In genomic region chr14:77212933-77213656, GRCh38 we compare ENCODE assay signal across 9 cellular contexts. TPM values are rescaled to one million over a fixed set of nuclear protein-coding genes. Genes with fewer than 3 reads are reported as not detected.
DNase-seq lines count a peak whose midpoint lies in the region; ATAC-seq and TF ChIP-seq lines count a peak whose summit lies in the region.
"Had no signal": no experiment of that assay in that cellular context is flagged by ENCODE, and none has a peak within 500 bp of the region (broad histone marks: within the 10 kb centered on the region; RNA-seq: fewer than 3 reads in every experiment).

No MANE protein-coding gene starts in this region.

- H3K27me3 Mint-ChIP-seq in HFFc6 (ENCODE audit: insufficient read depth) = peaks cover 37% of the 10 kb centered on the region
- peaks cover 15% of the 10 kb centered on the region for H3K27me3 Mint-ChIP-seq in activated CD8-positive, alpha-beta T cell treated with anti-CD3 and anti-CD28 coated beads for 36 hours

- ATAC-seq in activated CD8-positive, alpha-beta T cell treated with anti-CD3 and anti-CD28 coated beads for 36 hours = peak; percentile 91

- CTCF ChIA-PET in activated CD8-positive, alpha-beta T cell treated with anti-CD3 and anti-CD28 coated beads for 36 hours (lab: Charles Lee) = interaction anchor here (0.8 to 4.7 kb wide), 15 partner anchors 9 to 103 kb away, joined by 3 to 45 read pairs (median 4); no protein-coding TSS in a partner anchor

- intact Hi-C loops in activated CD8-positive, alpha-beta T cell treated with anti-CD3 and anti-CD28 coated beads for 36 hours (cut with micrococcal nuclease) = loop anchor here (10.0 kb wide), 1 partner anchor 58 kb away; no protein-coding TSS in a partner anchor
- intact Hi-C loops in head of caudate nucleus (cut with DNase I) = loop anchor here (10.0 kb wide), 1 partner anchor 58 kb away; no protein-coding TSS in a partner anchor

- H3K4me1 Mint-ChIP-seq in HFFc6 (ENCODE audit: low read depth) = no peaks in the 10 kb centered on the region
- no peaks in the 10 kb centered on the region for H3K4me1 Mint-ChIP-seq in activated CD8-positive, alpha-beta T cell treated with anti-CD3 and anti-CD28 coated beads for 36 hours (ENCODE audit: low read depth)

- no peak overlapping the region for H3K27ac Mint-ChIP-seq in HFFc6
- H3K27ac Mint-ChIP-seq in activated CD8-positive, alpha-beta T cell treated with anti-CD3 and anti-CD28 coated beads for 36 hours = no peak overlapping the region

- POLR2A ChIA-PET in activated CD8-positive, alpha-beta T cell treated with anti-CD3 and anti-CD28 coated beads for 36 hours (lab: Charles Lee) = interaction anchor here (0.7 to 1.4 kb wide), 4 partner anchors 19 to 642 kb away, joined by 3 read pairs; no protein-coding TSS in a partner anchor

- H3K36me3 Mint-ChIP-seq in HFFc6 (ENCODE audit: low read depth) = no peaks in the 10 kb centered on the region
- no peaks in the 10 kb centered on the region for H3K36me3 Mint-ChIP-seq in activated CD8-positive, alpha-beta T cell treated with anti-CD3 and anti-CD28 coated beads for 36 hours (ENCODE audit: low read depth)
- H3K36me3 Mint-ChIP-seq: CD4-positive, CD25-positive, alpha-beta regulatory T cell had no signal

- DNase-seq in SHP77 (lab: John Stamatoyannopoulos, UW) (peak; percentile 40 to 47), SHP77 treated with DMSO at 0.1 percent for 48 hours (lab: John Stamatoyannopoulos, UW) (no peak), HFFc6 (peak; percentile 2), NCI-H2029 treated with DMSO at 0.1 percent for 48 hours (lab: John Stamatoyannopoulos, UW) (peak; percentile 18), head of caudate nucleus (peak in 41 of 42 donors; percentile 29 to 83 (median 60)), NCI-H446 treated with DMSO at 0.1 percent for 48 hours (lab: John Stamatoyannopoulos, UW) (no peak)
- peak; percentile 57 for DNase-seq in activated CD8-positive, alpha-beta T cell treated with anti-CD3 and anti-CD28 coated beads for 36 hours
- peak; percentile 13 to 20 for DNase-seq in stimulated activated CD4-positive, alpha-beta T cell treated with anti-CD3 and anti-CD28 coated beads, Interleukin-15, amount 100 ng/mL, for 48 hours (ENCODE audit: low read depth in 2 of 2)

- H3K4me3 Mint-ChIP-seq in HFFc6 = no peak overlapping the region
- no peak overlapping the region for H3K4me3 Mint-ChIP-seq in activated CD8-positive, alpha-beta T cell treated with anti-CD3 and anti-CD28 coated beads for 36 hours
- H3K4me3 Mint-ChIP-seq: CD4-positive, CD25-positive, alpha-beta regulatory T cell had no signal

- TF ChIP-seq CTCF in HFFc6 (IDR thresholded peaks at IDR 0.05) = peak; percentile 74
- TF ChIP-seq CTCF in activated CD8-positive, alpha-beta T cell treated with anti-CD3 and anti-CD28 coated beads for 36 hours (IDR thresholded peaks at IDR 0.05) = peak; percentile 73

- H3K9me3 Mint-ChIP-seq in HFFc6 = no peaks in the 10 kb centered on the region
- H3K9me3 Mint-ChIP-seq in activated CD8-positive, alpha-beta T cell treated with anti-CD3 and anti-CD28 coated beads for 36 hours = no peaks in the 10 kb centered on the region

RNA-seq across cellular contexts. Expression of gene TMEM63C, which starts 31.5 kb away (rescaled TPM):
- total RNA-seq in HFFc6 (2021; fragmentation: NEBNext Ultra II Directional; extraction: Animal tissue kit (Norgen Biotek cat#: 25700)) = under 1 TPM in 1 of 6 experiments, not detected in 5; 0.05 TPM
- 1 to 10 TPM; 3.3 to 3.6 TPM for total RNA-seq in activated CD8-positive, alpha-beta T cell treated with anti-CD3 and anti-CD28 coated beads for 36 hours

RNA-seq across cellular contexts. Expression of gene NGB, which starts 57.9 kb away (rescaled TPM):
- not detected for total RNA-seq in HFFc6 (2021; fragmentation: NEBNext Ultra II Directional; extraction: Animal tissue kit (Norgen Biotek cat#: 25700))
- not detected for total RNA-seq in activated CD8-positive, alpha-beta T cell treated with anti-CD3 and anti-CD28 coated beads for 36 hours
- total RNA-seq: CD4-positive, CD25-positive, alpha-beta regulatory T cell had no signal

Comparison
In these comparisons a context has a peak if more than half of its experiments do, and no peak if none do; other contexts are left out.
1. DNase-seq: peak in SHP77 (2 of 2), HFFc6 (single experiment), NCI-H2029 treated with DMSO at 0.1 percent for 48 hours (single experiment), activated CD8-positive, alpha-beta T cell treated with anti-CD3 and anti-CD28 coated beads for 36 hours (single experiment), head of caudate nucleus (41 of 42) and stimulated activated CD4-positive, alpha-beta T cell treated with anti-CD3 and anti-CD28 coated beads, Interleukin-15, amount 100 ng/mL, for 48 hours (2 of 2); none in SHP77 treated with DMSO at 0.1 percent for 48 hours (single experiment) and NCI-H446 treated with DMSO at 0.1 percent for 48 hours (single experiment).